ENCODE assay signal across 25 cellular contexts in genomic region chr20:13765868-13766416, GRCh38.
"Had no signal": no experiment of that assay in that cellular context is flagged by ENCODE, and none has a peak within 500 bp of the region (broad histone marks: within the 10 kb centered on the region; RNA-seq: fewer than 3 reads in every experiment).

No MANE protein-coding gene starts in this region.

- H3K27ac ChIP-seq: brain microvascular endothelial cell, cardiac muscle cell had no signal

- ATAC-seq: activated CD8-positive, alpha-beta T cell treated with anti-CD3 and anti-CD28 coated beads, Interleukin-2, amount 10 ng/mL, durations not matched to agents 7 days and 5 days; activated naive CD4-positive, alpha-beta T cell treated with anti-CD3 and anti-CD28 coated beads, Interleukin-2, amount 50 U/mL, for 72 hours; T-helper 17 cell; WTC11 had no signal

- DNase-seq: activated CD4-positive, alpha-beta T cell treated with anti-CD3 and anti-CD28 coated beads for 48 hours; activated CD4-positive, alpha-beta T cell treated with anti-CD3 and anti-CD28 coated beads, Interleukin-2, amount 50 U/mL, for 4 hours; activated CD4-positive, CD25-positive, alpha-beta regulatory T cell treated with anti-CD3 and anti-CD28 coated beads, Interleukin-2, amount 50 U/mL, for 72 hours; activated CD8-positive, alpha-beta memory T cell treated with anti-CD3 and anti-CD28 coated beads, Interleukin-2, amount 50 U/mL, for 48 hours; activated CD8-positive, alpha-beta T cell treated with anti-CD3 and anti-CD28 coated beads, Interleukin-2, amount 10 ng/mL, durations not matched to agents 7 days and 5 days; activated effector memory CD4-positive, alpha-beta T cell treated with anti-CD3 and anti-CD28 coated beads, Interleukin-2, amount 50 U/mL, for 16 hours; activated naive CD4-positive, alpha-beta T cell treated with Interleukin-2 at 50 U/mL for 16 hours; activated T-cell treated with anti-CD3 and anti-CD28 coated beads, Interleukin-2, amount 50 U/mL, for 1 hour; brain microvascular endothelial cell; MM.1S; NCI-H1105; NCI-H1436; NCI-H1694 treated with DMSO at 0.1 percent for 48 hours; NCI-H2029 treated with DMSO at 0.1 percent for 48 hours; NCI-H345; NCI-H510A; NCI-H526 treated with DMSO at 0.1 percent for 48 hours; NCI-H82; SIG-M5; SW 1271; T-helper 17 cell; T-helper 9 cell had no signal

- H3K4me3 ChIP-seq: cardiac muscle cell had no signal

- H3K27me3 ChIP-seq: brain microvascular endothelial cell, cardiac muscle cell had no signal
